Comparison of ENCODE assay signal across 1 cellular context in the genomic region with DNA sequence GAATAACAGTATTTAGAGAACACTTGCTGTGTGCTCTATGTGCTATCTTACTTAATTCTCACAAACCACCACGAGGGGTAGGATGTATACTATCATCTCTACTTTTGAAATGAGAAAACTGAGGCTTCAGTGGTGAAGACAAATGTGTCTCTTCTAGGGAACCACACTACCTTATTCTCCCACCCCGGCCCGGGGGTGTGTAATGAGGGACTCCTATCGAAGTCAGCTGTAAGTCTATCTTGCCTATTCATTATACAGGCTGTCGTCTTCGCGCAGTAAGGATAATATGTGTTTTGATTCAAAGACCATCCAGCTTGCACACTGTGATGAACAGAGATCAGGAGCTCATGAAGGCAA.
TF ChIP-seq lines count a peak whose summit lies in the region.

No MANE protein-coding gene starts in this region.

TF ChIP-seq in IMR-90, 13 proteins besides CTCF, POLR2A, EP300 and RAD21 (continued from another document):
- TF ChIP-seq, protein P1, sequence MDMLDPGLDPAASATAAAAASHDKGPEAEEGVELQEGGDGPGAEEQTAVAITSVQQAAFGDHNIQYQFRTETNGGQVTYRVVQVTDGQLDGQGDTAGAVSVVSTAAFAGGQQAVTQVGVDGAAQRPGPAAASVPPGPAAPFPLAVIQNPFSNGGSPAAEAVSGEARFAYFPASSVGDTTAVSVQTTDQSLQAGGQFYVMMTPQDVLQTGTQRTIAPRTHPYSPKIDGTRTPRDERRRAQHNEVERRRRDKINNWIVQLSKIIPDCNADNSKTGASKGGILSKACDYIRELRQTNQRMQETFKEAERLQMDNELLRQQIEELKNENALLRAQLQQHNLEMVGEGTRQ (IDR thresholded peaks at IDR 0.05; ENCODE audit: low read depth, low read length): no peak
- TF ChIP-seq NFE2L2 (IDR thresholded peaks at IDR 0.05; ENCODE audit: low read depth, low read length) (no peak), CHD1 (IDR thresholded peaks at IDR 0.05; ENCODE audit: low read depth, low read length) (no peak), ELK1 (IDR thresholded peaks at IDR 0.05; ENCODE audit: borderline replicate concordance, low read depth, low read length) (no peak), BHLHE40 (IDR thresholded peaks at IDR 0.05; ENCODE audit: low read depth, low read length) (no peak), CEBPB (IDR thresholded peaks at IDR 0.05; ENCODE audit: low read depth, low read length) (no peak)
TF ChIP-seq in IMR-90: peak in this region for 0.
